30 cellular contexts compared by ENCODE assay signal in the genomic region with DNA sequence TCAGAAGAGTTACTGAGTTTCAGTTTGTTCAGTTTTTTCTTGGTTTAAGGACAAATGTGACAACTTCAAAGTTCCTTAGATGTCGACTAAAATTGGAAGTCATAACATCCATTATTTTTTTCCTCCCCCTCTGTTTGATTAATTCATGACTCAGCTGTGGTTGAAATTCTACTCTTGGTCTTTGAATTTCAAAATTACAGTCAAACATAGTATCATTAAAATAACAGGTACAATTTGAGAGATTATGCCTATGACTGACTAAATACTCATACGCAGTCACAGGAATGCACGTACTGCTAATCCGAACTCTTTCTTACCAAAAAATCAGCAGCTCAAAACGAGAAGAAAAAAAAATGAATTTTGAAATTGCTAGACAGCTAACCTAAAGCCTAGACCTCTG.
"Had no signal": no experiment of that assay in that cellular context is flagged by ENCODE, and none has a peak within 500 bp of the region (broad histone marks: within the 10 kb centered on the region; RNA-seq: fewer than 3 reads in every experiment).

No MANE protein-coding gene starts in this region.

- ATAC-seq: left colon; left lung; lower lobe of right lung; natural killer cell; psoas muscle; right lobe of liver; stimulated activated memory B cell treated with anti-CD40 and anti-IgM and Interleukin-4, amounts not matched to agents 10 μg/mL and 1 μg/mL and 100 μg/mL, for 72 hours; stimulated activated naive CD8-positive, alpha-beta T cell treated with anti-CD3 and anti-CD28 coated beads, Interleukin-15, amount 100 ng/mL, for 72 hours had no signal

- H3K36me3 Mint-ChIP-seq: naive B cell; natural killer cell; neural progenitor cell; stimulated activated memory B cell treated with anti-CD40 and anti-IgM and Interleukin-4, amounts not matched to agents 10 μg/mL and 1 μg/mL and 100 μg/mL, for 72 hours; type B pancreatic cell had no signal

- H3K4me1 ChIP-seq: left lung, lower lobe of right lung, neural progenitor cell, parathyroid adenoma, psoas muscle, right atrium auricular region, right lobe of liver, tibial nerve, vagina had no signal

- DNase-seq: hypothalamus; immature natural killer cell; kidney; left colon; left lung; lower lobe of right lung; mammary epithelial cell; mesenchymal stem cell; naive B cell; natural killer cell; nephron progenitor cell; occipital lobe; psoas muscle; right lobe of liver; stimulated activated CD4-positive, alpha-beta T cell treated with anti-CD3 and anti-CD28 coated beads, Interleukin-1b, Interleukin-23, amount 100 ng/mL, for 48 hours; stimulated activated CD4-positive, alpha-beta T cell treated with anti-CD3 and anti-CD28 coated beads, Interleukin-2, amount 100 ng/mL, for 48 hours; stimulated activated CD4-positive, alpha-beta T cell treated with anti-CD3 and anti-CD28 coated beads, Interleukin-4, amount 100 ng/mL, for 4 hours; stimulated activated CD8-positive, alpha-beta memory T cell treated with anti-CD3 and anti-CD28 coated beads, Interleukin-4, amount 100 ng/mL, for 48 hours; stimulated activated naive CD4-positive, alpha-beta T cell treated with Interleukin-2 at 50 U/mL for 16 hours; stimulated activated naive CD8-positive, alpha-beta T cell treated with anti-CD3 and anti-CD28 coated beads, Interleukin-15, amount 100 ng/mL, for 72 hours; substantia nigra had no signal

- H3K4me2 ChIP-seq: neural progenitor cell, smooth muscle cell had no signal

- H3K79me2 ChIP-seq: parathyroid adenoma had no signal

- H3K9ac ChIP-seq: neural progenitor cell, parathyroid adenoma had no signal

- H3K4me1 Mint-ChIP-seq: immature natural killer cell; naive B cell; natural killer cell; nephron progenitor cell; neural progenitor cell; stimulated activated memory B cell treated with anti-CD40 and anti-IgM and Interleukin-4, amounts not matched to agents 10 μg/mL and 1 μg/mL and 100 μg/mL, for 72 hours; stimulated activated naive CD8-positive, alpha-beta T cell treated with anti-CD3 and anti-CD28 coated beads, Interleukin-15, amount 100 ng/mL, for 72 hours had no signal

- H3K9me3 ChIP-seq: left lung, neutrophil, psoas muscle, right atrium auricular region, right lobe of liver, vagina had no signal

- H2AFZ ChIP-seq: neural progenitor cell, parathyroid adenoma had no signal

- H3K27me3 Mint-ChIP-seq: naive B cell; stimulated activated memory B cell treated with anti-CD40 and anti-IgM and Interleukin-4, amounts not matched to agents 10 μg/mL and 1 μg/mL and 100 μg/mL, for 72 hours; stimulated activated naive CD8-positive, alpha-beta T cell treated with anti-CD3 and anti-CD28 coated beads, Interleukin-15, amount 100 ng/mL, for 72 hours; type B pancreatic cell had no signal

- H3K36me3 ChIP-seq: left lung, lower lobe of right lung, neural progenitor cell, neutrophil, right atrium auricular region, right lobe of liver, tibial nerve, vagina had no signal

- H3K27ac Mint-ChIP-seq: immature natural killer cell; naive B cell; natural killer cell; nephron progenitor cell; neural progenitor cell; stimulated activated memory B cell treated with anti-CD40 and anti-IgM and Interleukin-4, amounts not matched to agents 10 μg/mL and 1 μg/mL and 100 μg/mL, for 72 hours; stimulated activated naive CD8-positive, alpha-beta T cell treated with anti-CD3 and anti-CD28 coated beads, Interleukin-15, amount 100 ng/mL, for 72 hours; type B pancreatic cell had no signal

- H3K4me3 ChIP-seq: left lung, lower lobe of right lung, neural progenitor cell, psoas muscle, right atrium auricular region, right lobe of liver, smooth muscle cell, tibial nerve, vagina had no signal

- H3K27me3 ChIP-seq: left lung, neural progenitor cell, neutrophil, right atrium auricular region, right lobe of liver, tibial nerve, vagina had no signal

- H3K27ac ChIP-seq: left lung, lower lobe of right lung, neural progenitor cell, neutrophil, parathyroid adenoma, psoas muscle, right atrium auricular region, right lobe of liver, tibial nerve, vagina had no signal

- H3K4me3 Mint-ChIP-seq: immature natural killer cell; naive B cell; natural killer cell; nephron progenitor cell; neural progenitor cell; stimulated activated memory B cell treated with anti-CD40 and anti-IgM and Interleukin-4, amounts not matched to agents 10 μg/mL and 1 μg/mL and 100 μg/mL, for 72 hours; stimulated activated naive CD8-positive, alpha-beta T cell treated with anti-CD3 and anti-CD28 coated beads, Interleukin-15, amount 100 ng/mL, for 72 hours; type B pancreatic cell had no signal

- H3K9me3 Mint-ChIP-seq: nephron progenitor cell, neural progenitor cell had no signal
